18 cellular contexts compared by ENCODE assay signal in the genomic region with DNA sequence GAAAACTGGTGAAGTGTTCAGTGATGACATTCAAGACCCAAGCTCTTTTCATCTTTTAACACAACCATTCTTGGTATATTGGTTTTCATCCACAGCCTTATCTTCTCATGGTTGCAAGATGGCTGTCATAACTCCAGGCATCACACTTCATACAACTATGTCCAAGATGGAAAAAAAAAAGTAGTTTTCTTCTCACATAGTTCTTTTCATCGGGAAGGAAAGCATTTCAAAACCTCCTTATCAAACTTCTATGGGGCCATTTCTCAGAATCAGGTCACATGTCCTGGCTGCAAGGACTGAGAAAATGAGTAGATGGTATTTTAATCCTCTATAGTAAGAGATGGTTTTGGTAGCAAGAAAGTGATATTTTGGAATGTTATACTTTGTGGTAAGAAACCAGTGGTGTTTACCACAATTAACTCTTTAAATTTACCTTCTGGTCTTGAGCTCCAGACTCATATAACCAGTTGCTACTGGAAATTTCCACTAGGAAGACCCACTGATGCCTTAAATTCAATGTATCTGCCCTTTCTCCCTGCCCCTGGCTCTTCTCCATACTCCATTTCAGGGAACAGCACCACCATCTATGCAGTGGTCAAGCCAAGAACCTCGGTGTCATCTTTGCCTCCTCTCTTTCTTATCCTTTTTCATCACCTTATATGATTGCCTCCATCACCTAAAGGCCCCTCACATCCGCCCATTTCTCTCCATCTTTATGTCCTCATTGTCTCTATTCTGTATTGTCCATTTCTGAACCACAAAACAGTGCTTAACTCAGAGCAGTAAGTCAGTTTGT. TPM values are rescaled to one million over a fixed set of nuclear protein-coding genes. Genes with fewer than 3 reads are reported as not detected.
DNase-seq lines count a peak whose midpoint lies in the region; ATAC-seq and TF ChIP-seq lines count a peak whose summit lies in the region.
"Had no signal": no experiment of that assay in that cellular context is flagged by ENCODE, and none has a peak within 500 bp of the region (broad histone marks: within the 10 kb centered on the region; RNA-seq: fewer than 3 reads in every experiment).

No MANE protein-coding gene starts in this region.

- H3K9me3 Mint-ChIP-seq in nephron: peaks cover 3% of the 10 kb centered on the region

- POLR2A ChIA-PET in HEK293 (lab: Yijun Ruan, JAX): no interaction called here

- no peaks in the 10 kb centered on the region for H3K27me3 Mint-ChIP-seq in nephron (ENCODE audit: low read depth)

- WGBS in esophagus muscularis mucosa: 88% methylated on average over 3 of the region's 3 CpGs

- CTCF ChIA-PET in HEK293 (lab: Yijun Ruan, JAX): interaction anchor here (0.5 to 0.9 kb wide), 3 partner anchors 10 to 54 kb away, joined by 3 to 4 read pairs (median 3); no protein-coding TSS in a partner anchor

- H3K36me3 ChIP-seq in HEK293 (ENCODE audit: control insufficient read depth in 2 of 2, insufficient read depth in 1 of 2, low read length in 2 of 2) (no peaks in the 10 kb centered on the region), esophagus muscularis mucosa (no peaks in the 10 kb centered on the region)

- TF ChIP-seq POLR2A in esophagus muscularis mucosa (IDR thresholded peaks at IDR 0.05; ENCODE audit: low read depth): no peak

- TF ChIP-seq EP300 in esophagus muscularis mucosa (IDR thresholded peaks at IDR 0.05): no peak

- peak overlapping the region; percentile 3 to 20 (median 9) for H3K27ac Mint-ChIP-seq in nephron
- H3K27ac Mint-ChIP-seq: CD14-positive monocyte had no signal

- H3K36me3 Mint-ChIP-seq in nephron (ENCODE audit: low read depth): no peaks in the 10 kb centered on the region
- H3K36me3 Mint-ChIP-seq: CD14-positive monocyte had no signal

- H3K4me3 ChIP-seq in HEK293 (ENCODE audit: low read depth, low read length): no peak overlapping the region
- H3K4me3 ChIP-seq in esophagus muscularis mucosa: no peak overlapping the region

- ATAC-seq in HG03108 (IDR thresholded peaks at IDR 0.05; ENCODE audit: unreplicated experiment): no peak
- ATAC-seq: SK-N-SH treated with all-trans-retinoic acid at 6 μM for 48 hours had no signal

- H3K27me3 ChIP-seq in esophagus muscularis mucosa: no peaks in the 10 kb centered on the region

- H3K4me3 Mint-ChIP-seq in nephron: no peak overlapping the region
- H3K4me3 Mint-ChIP-seq: CD14-positive monocyte had no signal

- H3K27ac ChIP-seq in HEK293 (ENCODE audit: extremely low read depth, low read depth, low read length) (no peak overlapping the region), esophagus muscularis mucosa (replicated peaks in 1 of 4) (peak overlapping the region in 1 of 4 donors; percentile 6)
- H3K27ac ChIP-seq: HL-60 had no signal

- no peaks in the 10 kb centered on the region for H3K9me3 ChIP-seq in HEK293 (ENCODE audit: control insufficient read depth, insufficient read depth, low read depth, low read length)
- H3K9me3 ChIP-seq in esophagus muscularis mucosa: no peaks in the 10 kb centered on the region

- H3K4me1 ChIP-seq in HEK293 (ENCODE audit: control insufficient read depth, insufficient read depth, low read length): no peaks in the 10 kb centered on the region
- peaks cover 0 to 33% (median 31%) of the 10 kb centered on the region in 4 donors for H3K4me1 ChIP-seq in esophagus muscularis mucosa

- intact Hi-C loops in esophagus muscularis mucosa (cut with DNase I): no loop called here

- peak; percentile 66 for DNase-seq in amniotic epithelial cell (ENCODE audit: low read depth)
- DNase-seq in esophagus muscularis mucosa (ENCODE audit: extremely low spot score): peak; percentile 70
- no peak for DNase-seq in RPMI8226
- DNase-seq in activated CD4-positive, alpha-beta T cell treated with anti-CD3 and anti-CD28 coated beads for 1 hour: no peak
- DNase-seq: ACHN, AML-193, NCI-H1436, NCI-H2029 treated with DMSO at 0.1 percent for 48 hours, NCI-H510A, NCI-H82, SHP77 had no signal

- TF ChIP-seq CTCF in HEK293 (tag by site-specific recombination; IDR thresholded peaks at IDR 0.05): 0 out of 2 replicates have a peak, but pooled peaks have one; percentile 24
- no peak for TF ChIP-seq CTCF in esophagus muscularis mucosa (IDR thresholded peaks at IDR 0.05)
- no peak for TF ChIP-seq CTCF in nephron (IDR thresholded peaks at IDR 0.05; ENCODE audit: unreplicated experiment in 3 of 3)

- H3K4me1 Mint-ChIP-seq in nephron: peaks cover 17% of the 10 kb centered on the region

TF ChIP-seq in HEK293, 187 proteins besides CTCF, POLR2A, EP300 and RAD21 (continues in another document):
- no peak for TF ChIP-seq ZNF776 (tag by site-specific recombination; IDR thresholded peaks at IDR 0.05; ENCODE audit: borderline replicate concordance)
- TF ChIP-seq BCL11B (tag by site-specific recombination; IDR thresholded peaks at IDR 0.05; ENCODE audit: low read depth): no peak
- TF ChIP-seq KLF17 (tag by site-specific recombination; IDR thresholded peaks at IDR 0.05): no peak
- TF ChIP-seq, protein P1, sequence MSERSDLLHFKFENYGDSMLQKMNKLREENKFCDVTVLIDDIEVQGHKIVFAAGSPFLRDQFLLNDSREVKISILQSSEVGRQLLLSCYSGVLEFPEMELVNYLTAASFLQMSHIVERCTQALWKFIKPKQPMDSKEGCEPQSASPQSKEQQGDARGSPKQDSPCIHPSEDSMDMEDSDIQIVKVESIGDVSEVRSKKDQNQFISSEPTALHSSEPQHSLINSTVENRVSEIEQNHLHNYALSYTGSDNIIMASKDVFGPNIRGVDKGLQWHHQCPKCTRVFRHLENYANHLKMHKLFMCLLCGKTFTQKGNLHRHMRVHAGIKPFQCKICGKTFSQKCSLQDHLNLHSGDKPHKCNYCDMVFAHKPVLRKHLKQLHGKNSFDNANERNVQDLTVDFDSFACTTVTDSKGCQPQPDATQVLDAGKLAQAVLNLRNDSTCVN (tag by site-specific recombination; optimal IDR thresholded peaks at IDR 0.05): no peak
- TF ChIP-seq ZNF366 (tag by site-specific recombination; conservative IDR thresholded peaks at IDR 0.05): no peak
- no peak for TF ChIP-seq ZNF660 (tag by site-specific recombination; IDR thresholded peaks at IDR 0.05)
- no peak for TF ChIP-seq PRDM1 (tag by site-specific recombination; IDR thresholded peaks at IDR 0.05)
- TF ChIP-seq ZNF610 (tag by site-specific recombination; IDR thresholded peaks at IDR 0.05; ENCODE audit: borderline replicate concordance): no peak
- TF ChIP-seq ZNF18 (tag by site-specific recombination; IDR thresholded peaks at IDR 0.05): no peak
- TF ChIP-seq ZNF146 (tag by site-specific recombination; IDR thresholded peaks at IDR 0.05): no peak
- no peak for TF ChIP-seq TSHZ1 (tag by site-specific recombination; IDR thresholded peaks at IDR 0.05; ENCODE audit: borderline replicate concordance)

RNA-seq across cellular contexts. Expression of gene MFSD1, which starts 20.9 kb away (rescaled TPM):
- 10 to 100 TPM; 45.7 to 74.9 (median 50.3) TPM for total RNA-seq in esophagus muscularis mucosa

RNA-seq across cellular contexts. Expression of gene RARRES1, which starts 48.7 kb away (rescaled TPM):
- 10 to 100 TPM in 3 of 4 donors, 1 to 10 TPM in 1; 6.6 to 93.0 (median 29.8) TPM for total RNA-seq in esophagus muscularis mucosa
- total RNA-seq: Daoy had no signal

Comparison
In these comparisons a context has a peak if more than half of its experiments do, and no peak if none do; other contexts are left out.
1. DNase-seq: peak in amniotic epithelial cell (single experiment) and esophagus muscularis mucosa (single experiment); none in RPMI8226 (single experiment) and activated CD4-positive, alpha-beta T cell treated with anti-CD3 and anti-CD28 coated beads for 1 hour (single experiment).